Comparison of ENCODE assay signal across 8 cellular contexts in the genomic region with DNA sequence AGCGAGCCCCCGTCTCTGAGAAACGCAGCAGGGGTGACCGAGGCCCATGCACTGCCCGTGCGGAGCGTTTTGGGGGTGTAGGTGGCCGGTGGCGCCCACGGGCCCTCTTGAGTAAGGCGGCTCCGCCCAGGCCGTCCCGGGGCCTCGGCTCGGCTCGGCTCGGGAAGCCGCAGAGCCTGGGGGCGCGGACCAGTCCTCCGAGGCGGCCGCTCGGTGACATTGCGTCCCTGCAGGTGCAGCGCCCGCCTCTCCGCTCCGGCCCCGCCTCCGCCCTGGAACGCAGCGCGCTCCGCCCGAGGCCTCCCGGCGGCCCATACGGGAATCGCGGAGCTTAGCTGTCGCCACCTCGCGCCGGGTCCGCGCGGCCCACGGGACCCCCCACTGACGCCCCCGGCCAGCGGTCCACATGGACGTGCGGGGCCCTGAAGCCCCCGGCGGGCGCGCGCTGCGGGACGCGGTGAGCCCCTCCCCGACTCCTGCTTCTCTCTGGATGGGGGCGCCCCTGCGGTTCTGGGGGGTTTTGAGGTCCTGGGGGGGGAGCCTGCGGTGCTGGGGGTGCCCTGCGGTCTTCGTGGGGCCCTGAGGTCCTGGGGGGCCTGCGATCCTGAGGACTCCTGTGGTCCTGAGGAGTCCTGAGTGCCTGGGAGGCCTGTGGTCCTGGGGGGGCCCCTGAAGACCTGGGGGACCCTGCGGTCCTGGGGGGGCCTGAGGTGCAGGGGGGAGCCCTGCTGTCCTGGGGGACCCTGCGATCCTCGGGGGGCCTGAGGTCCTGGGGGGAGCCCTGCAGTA. TPM values are rescaled to one million over a fixed set of nuclear protein-coding genes. Genes with fewer than 3 reads are reported as not detected.
DNase-seq lines count a peak whose midpoint lies in the region; ATAC-seq and TF ChIP-seq lines count a peak whose summit lies in the region.

A gene (plus strand): TSS at position 314 of the 789 bp plus-strand sequence. CDS start 93 bp downstream, at position 407.

- peak; percentile 36 for TF ChIP-seq POLR2A in GM19099 (IDR thresholded peaks at IDR 0.05; ENCODE audit: extremely low read depth, insufficient read length, low read depth)
- no peak for TF ChIP-seq POLR2A in heart left ventricle (IDR thresholded peaks at IDR 0.05)

- WGBS in heart left ventricle, 4 donors: 4 to 5% (median 4%) methylated on average over 60 to 73 of the region's 73 CpGs; no CpG with 5 or more reads in 1 of the 4 donors
- WGBS in psoas muscle, 3 donors: 2 to 4% (median 3%) methylated on average over 36 to 73 of the region's 73 CpGs

- no peaks in the 10 kb centered on the region for H3K27me3 ChIP-seq in SJSA1 (replicated peaks)
- H3K27me3 ChIP-seq in heart left ventricle: peaks cover 0 to 5% (median 0%) of the 10 kb centered on the region in 9 donors
- no peaks in the 10 kb centered on the region for H3K27me3 ChIP-seq in psoas muscle (ENCODE audit: insufficient read depth in 3 of 3, low read length in 2 of 3)
- H3K27me3 ChIP-seq in MG63: no peaks in the 10 kb centered on the region

- DNase-seq in SJSA1 (ENCODE audit: low read depth in 1 of 2, low spot score in 2 of 2) (no peak), heart left ventricle (peak; percentile 61 to 83 (median 70)), psoas muscle (peak; percentile 67 to 83), MG63 (no peak)
- peak; percentile 37 for DNase-seq in activated naive CD8-positive, alpha-beta T cell treated with anti-CD3 and anti-CD28 coated beads, Interleukin-2, amount 50 U/mL, for 16 hours (ENCODE audit: low read depth, low spot score)

- H3K4me3 ChIP-seq in SJSA1 (peak within 1 kb of the TSS; percentile 55), heart left ventricle (peak within 1 kb of the TSS; percentile 46 to 81 (median 73)), psoas muscle (peak within 1 kb of the TSS; percentile 80), MG63 (no peak within 1 kb of the TSS)

- H3K36me3 ChIP-seq in SJSA1 (peaks cover 10% of the 10 kb centered on the region), heart left ventricle (peaks cover 0 to 17% (median 7%) of the 10 kb centered on the region in 9 donors), psoas muscle (ENCODE audit: insufficient read depth in 1 of 2, low read depth in 1 of 2) (peaks cover 0 to 13% of the 10 kb centered on the region in 2 donors), MG63 (no peaks in the 10 kb centered on the region)

- ATAC-seq in HG03280 (IDR thresholded peaks at IDR 0.05; ENCODE audit: unreplicated experiment): peak; percentile 62
- peak; percentile 82 to 90 (median 86) for ATAC-seq in heart left ventricle
- ATAC-seq in psoas muscle: peak; percentile 84 to 93 (median 90)

- intact Hi-C loops in heart left ventricle (cut with DNase I) (no loop called here), psoas muscle (cut with DNase I) (loop anchor here in 1 of 2 donors (2.0 kb wide), 1 partner anchor 24 kb away; a partner anchor contains a TSS)

- no peaks in the 10 kb centered on the region for H3K9me3 ChIP-seq in SJSA1 (replicated peaks)
- no peaks in the 10 kb centered on the region for H3K9me3 ChIP-seq in heart left ventricle
- H3K9me3 ChIP-seq in psoas muscle: no peaks in the 10 kb centered on the region
- no peaks in the 10 kb centered on the region for H3K9me3 ChIP-seq in MG63

- H3K4me1 ChIP-seq in SJSA1 (replicated peaks): peaks cover 64% of the 10 kb centered on the region
- H3K4me1 ChIP-seq in heart left ventricle: peaks cover 0 to 18% (median 8%) of the 10 kb centered on the region in 12 donors
- peaks cover 8% of the 10 kb centered on the region for H3K4me1 ChIP-seq in psoas muscle

- H3K27ac ChIP-seq in C4-2B (peak within 1 kb of the TSS; percentile 94), SJSA1 (peak within 1 kb of the TSS; percentile 96), heart left ventricle (peak within 1 kb of the TSS; percentile 15 to 82 (median 76)), psoas muscle (peak within 1 kb of the TSS; percentile 76)

- TF ChIP-seq CTCF in C4-2B (conservative IDR thresholded peaks at IDR 0.05) (no peak; the same call in 1 of the 2 replicates), heart left ventricle (IDR thresholded peaks at IDR 0.05) (peak in 10 of 12 donors; percentile 6 to 51 (median 28)), psoas muscle (IDR thresholded peaks at IDR 0.05) (peak; percentile 45)

RNA-seq across cellular contexts. Expression of the gene that starts here (rescaled TPM):
- total RNA-seq in SJSA1 (2014; rRNA removed; shearing (Covaris generic)): 18.1 and 45.0 TPM in 2 replicates
- 10 to 100 TPM in 3 of 9 donors, 1 to 10 TPM in 6; 3.6 to 14.3 (median 7.1) TPM for total RNA-seq in heart left ventricle
- 10 to 100 TPM in 1 of 2 donors, 1 to 10 TPM in 1; 4.1 to 27.5 TPM for polyA plus RNA-seq in heart left ventricle
- total RNA-seq in psoas muscle: 1 to 10 TPM; 2.5 to 9.3 (median 8.4) TPM
- 10 to 100 TPM in 2 of 3 donors, 1 to 10 TPM in 1; 5.0 to 11.9 (median 10.2) TPM for polyA plus RNA-seq in psoas muscle
- total RNA-seq in MG63 (2014; rRNA removed; shearing (Covaris generic); ENCODE audit: low replicate concordance): not detected in 2 replicates

Comparison
In these comparisons a context has a peak if more than half of its experiments do, and no peak if none do; other contexts are left out.
1. DNase-seq: peak in activated naive CD8-positive, alpha-beta T cell treated with anti-CD3 and anti-CD28 coated beads, Interleukin-2, amount 50 U/mL, for 16 hours (single experiment), heart left ventricle (5 of 5) and psoas muscle (2 of 2); none in SJSA1 (0 of 2) and MG63 (single experiment).
2. Peak in every context shown above with its lines, with median percentiles within 50 percentile points of each other: H3K27ac ChIP-seq and ATAC-seq.